Comparison of ENCODE assay signal across 21 cellular contexts in genomic region chr2:238685713-238686112, GRCh38.
DNase-seq lines count a peak whose midpoint lies in the region; ATAC-seq and TF ChIP-seq lines count a peak whose summit lies in the region.
"Had no signal": no experiment of that assay in that cellular context is flagged by ENCODE, and none has a peak within 500 bp of the region (broad histone marks: within the 10 kb centered on the region; RNA-seq: fewer than 3 reads in every experiment).

No MANE protein-coding gene starts in this region.

- H3K27me3 ChIP-seq in PC-3 (ENCODE audit: low read length) (no peaks in the 10 kb centered on the region), esophagus squamous epithelium (no peaks in the 10 kb centered on the region), transverse colon (no peaks in the 10 kb centered on the region)
- H3K27me3 ChIP-seq: pancreas had no signal

- no peaks in the 10 kb centered on the region for H3K9me3 ChIP-seq in PC-3 (ENCODE audit: low read length)
- no peaks in the 10 kb centered on the region for H3K9me3 ChIP-seq in esophagus squamous epithelium
- no peaks in the 10 kb centered on the region for H3K9me3 ChIP-seq in transverse colon
- H3K9me3 ChIP-seq: pancreas had no signal

- H3K9me3 Mint-ChIP-seq in activated CD4-positive, alpha-beta T cell treated with anti-CD3 and anti-CD28 coated beads, Interleukin-2, amount 10 ng/mL, durations not matched to agents 24 days and 14 days, result peaks cover 15% of the 10 kb centered on the region

- CTCF ChIA-PET in PC-3 (lab: Charles Lee), result no interaction called here

- H3K4me1 ChIP-seq in PC-3 (ENCODE audit: insufficient read depth, low read length) (peaks cover 28% of the 10 kb centered on the region), esophagus squamous epithelium (peaks cover 10 to 21% (median 12%) of the 10 kb centered on the region in 3 donors), transverse colon (peaks cover 0 to 4% (median 0%) of the 10 kb centered on the region in 4 donors)
- H3K4me1 ChIP-seq: pancreas had no signal

- peak overlapping the region; percentile 44 for H3K9ac ChIP-seq in PC-3 (ENCODE audit: low read length)

- H3K27ac Mint-ChIP-seq in activated CD4-positive, alpha-beta T cell treated with anti-CD3 and anti-CD28 coated beads, Interleukin-2, amount 10 ng/mL, durations not matched to agents 24 days and 14 days, result no peak overlapping the region

- H3F3A ChIP-seq in PC-3 (ENCODE audit: low read length, unreplicated experiment), result peaks cover 5% of the 10 kb centered on the region

- H4K20me1 ChIP-seq in PC-3 (ENCODE audit: low read length), result no peaks in the 10 kb centered on the region

- intact Hi-C loops in activated CD4-positive, alpha-beta T cell treated with anti-CD3 and anti-CD28 coated beads, Interleukin-2, amount 10 ng/mL, durations not matched to agents 24 days and 14 days (cut with micrococcal nuclease), result no loop called here
- intact Hi-C loops in PC-3 (cut with micrococcal nuclease), result no loop called here
- intact Hi-C loops in esophagus squamous epithelium (cut with DNase I), result no loop called here
- intact Hi-C loops in transverse colon (cut with DNase I; ENCODE audit: low total_unique reads), result no loop called here

- no peak for TF ChIP-seq POLR2A in esophagus squamous epithelium (IDR thresholded peaks at IDR 0.05)
- TF ChIP-seq POLR2A in transverse colon (IDR thresholded peaks at IDR 0.05), result no peak

- DNase-seq in activated CD4-positive, alpha-beta T cell treated with anti-CD3 and anti-CD28 coated beads, Interleukin-2, amount 10 ng/mL, durations not matched to agents 24 days and 14 days, result peak; percentile 40
- no peak for DNase-seq in activated CD4-positive, alpha-beta T cell treated with anti-CD3 and anti-CD28 coated beads, Interleukin-2, amount 50 U/mL, for 1 hour
- no peak for DNase-seq in PC-3
- DNase-seq in esophagus squamous epithelium (lab: John Stamatoyannopoulos, UW), result no peak
- DNase-seq in transverse colon, result no peak
- DNase-seq in hypothalamus (lab: John Stamatoyannopoulos, UW), result no peak
- DNase-seq: activated naive CD4-positive, alpha-beta T cell treated with Interleukin-2 at 50 U/mL for 16 hours; activated T-cell treated with anti-CD3 and anti-CD28 coated beads for 4 hours; aorta; CD4-positive, CD25-positive, alpha-beta regulatory T cell; effector memory CD4-positive, alpha-beta T cell; KG1; MV-4-11; NCI-H1930; pancreas; Right ventricle myocardium superior; stimulated activated naive CD4-positive, alpha-beta T cell treated with Interleukin-2 at 50 U/mL for 16 hours; trophoblast cell had no signal

- ATAC-seq in PC-3 (no peak), GM18909 (IDR thresholded peaks at IDR 0.05; ENCODE audit: poor library complexity, unreplicated experiment) (no peak), GM18873 (IDR thresholded peaks at IDR 0.05; ENCODE audit: low FRiP score, unreplicated experiment) (no peak)
- ATAC-seq: GM12878, pancreas had no signal

- peak overlapping the region; percentile 92 for H3K27ac ChIP-seq in PC-3 (ENCODE audit: low read length)
- peak overlapping the region in 3 of 4 donors; percentile 16 to 81 (median 66) for H3K27ac ChIP-seq in esophagus squamous epithelium
- peak overlapping the region; percentile 43 to 73 (median 50) for H3K27ac ChIP-seq in transverse colon
- H3K27ac ChIP-seq: pancreas had no signal

- peak overlapping the region; percentile 49 for H3K4me2 ChIP-seq in PC-3 (ENCODE audit: low read length)

- no CpG with 5 or more reads among the region's 2 CpGs for WGBS in esophagus squamous epithelium, 2 donors
- 20 to 74% methylated on average over 1 to 2 of the region's 2 CpGs for WGBS in transverse colon (ENCODE audit: low coverage in 1 of 2), 2 donors

- POLR2A ChIA-PET in PC-3 (lab: Charles Lee; ENCODE audit: unreplicated experiment), result no interaction called here

- no TSS peak for BruUV-seq in PC-3 (replicated peaks; lab: Mats Ljungman, UMichigan)

- H3K4me3 ChIP-seq in PC-3 (ENCODE audit: low read length) (no peak overlapping the region), esophagus squamous epithelium (no peak overlapping the region), transverse colon (no peak overlapping the region)
- H3K4me3 ChIP-seq: GM12878, pancreas had no signal

- no peaks in the 10 kb centered on the region for H3K36me3 Mint-ChIP-seq in activated CD4-positive, alpha-beta T cell treated with anti-CD3 and anti-CD28 coated beads, Interleukin-2, amount 10 ng/mL, durations not matched to agents 24 days and 14 days (ENCODE audit: low read depth)
- H3K36me3 Mint-ChIP-seq: CD4-positive, CD25-positive, alpha-beta regulatory T cell had no signal

- in situ Hi-C loops in transverse colon (cut with MboI; ENCODE audit: low pct_ligation_motif_present in 1 of 4, low pct_unique_long_range_greater_than_20kb in 1 of 4, low sequenced_read_pairs in 3 of 4), result loop anchor here in 1 of 4 donors (10.0 kb wide), 1 partner anchor 99 kb away; no protein-coding TSS in a partner anchor

- peaks cover 15% of the 10 kb centered on the region for H3K4me1 Mint-ChIP-seq in activated CD4-positive, alpha-beta T cell treated with anti-CD3 and anti-CD28 coated beads, Interleukin-2, amount 10 ng/mL, durations not matched to agents 24 days and 14 days
- H3K4me1 Mint-ChIP-seq: CD4-positive, CD25-positive, alpha-beta regulatory T cell had no signal

- no peak; the same call in 1 of the 2 replicates for TF ChIP-seq CTCF in PC-3 (conservative IDR thresholded peaks at IDR 0.05; ENCODE audit: low read depth, low read length)
- TF ChIP-seq CTCF in esophagus squamous epithelium (IDR thresholded peaks at IDR 0.05), result no peak
- TF ChIP-seq CTCF in transverse colon (IDR thresholded peaks at IDR 0.05), result no peak

- H3K79me2 ChIP-seq in PC-3 (ENCODE audit: low read length), result no peaks in the 10 kb centered on the region

- TF ChIP-seq EP300 in transverse colon (IDR thresholded peaks at IDR 0.05; ENCODE audit: low read depth), result no peak

- H2AFZ ChIP-seq in PC-3 (ENCODE audit: low read length), result no peak overlapping the region

- H3K36me3 ChIP-seq in PC-3 (ENCODE audit: low read depth, low read length), result no peaks in the 10 kb centered on the region
- no peaks in the 10 kb centered on the region for H3K36me3 ChIP-seq in esophagus squamous epithelium
- no peaks in the 10 kb centered on the region for H3K36me3 ChIP-seq in transverse colon
- H3K36me3 ChIP-seq: pancreas had no signal

- no peaks in the 10 kb centered on the region for H3K9me2 ChIP-seq in PC-3 (replicated peaks; ENCODE audit: low read length)

- no peak overlapping the region for H3K4me3 Mint-ChIP-seq in activated CD4-positive, alpha-beta T cell treated with anti-CD3 and anti-CD28 coated beads, Interleukin-2, amount 10 ng/mL, durations not matched to agents 24 days and 14 days
- H3K4me3 Mint-ChIP-seq: CD4-positive, CD25-positive, alpha-beta regulatory T cell had no signal

- peaks cover 8% of the 10 kb centered on the region for H3K27me3 Mint-ChIP-seq in activated CD4-positive, alpha-beta T cell treated with anti-CD3 and anti-CD28 coated beads, Interleukin-2, amount 10 ng/mL, durations not matched to agents 24 days and 14 days
